8 cellular contexts compared by ENCODE assay signal in the genomic region with DNA sequence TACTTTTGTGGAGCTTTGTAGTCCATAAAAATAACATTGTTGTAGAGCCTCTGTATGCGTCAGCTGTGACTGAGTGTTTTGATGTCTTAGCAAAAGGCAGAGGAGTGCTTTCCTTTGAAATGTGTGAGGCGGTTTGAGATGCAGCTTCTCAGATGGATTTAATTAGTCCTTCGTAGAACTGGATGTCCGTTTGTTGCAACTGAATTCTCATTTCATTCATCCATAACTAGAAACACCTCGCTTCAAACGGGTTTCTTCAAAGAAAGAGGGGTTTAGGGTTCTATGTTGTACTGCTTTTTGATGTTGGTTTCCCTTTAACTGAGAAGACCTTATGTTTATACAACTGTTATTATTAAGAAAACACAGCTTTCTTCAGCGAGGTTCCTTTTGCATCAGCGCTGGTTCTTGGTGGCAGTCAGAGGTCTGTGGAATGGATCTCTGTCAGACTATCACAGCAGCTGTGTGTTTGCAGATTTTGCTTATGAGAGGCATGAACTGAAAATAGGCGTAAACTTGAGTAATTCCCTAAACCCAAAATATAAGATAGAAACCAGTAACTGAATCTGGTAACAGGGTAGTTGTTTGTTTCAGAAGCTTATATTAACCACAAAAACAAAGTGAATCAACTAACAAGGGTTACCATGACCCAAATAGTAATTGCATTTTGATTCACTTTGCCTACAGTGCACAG.
DNase-seq lines count a peak whose midpoint lies in the region.

No MANE protein-coding gene starts in this region.

- H3K4me3 Mint-ChIP-seq in activated naive CD8-positive, alpha-beta T cell, result peak overlapping the region; percentile 38
- no peak overlapping the region for H3K4me3 Mint-ChIP-seq in activated naive CD8-positive, alpha-beta T cell treated with anti-CD3 and anti-CD28 coated beads for 36 hours

- H3K36me3 Mint-ChIP-seq in activated naive CD8-positive, alpha-beta T cell, result peaks cover 9% of the 10 kb centered on the region
- peaks cover 6% of the 10 kb centered on the region for H3K36me3 Mint-ChIP-seq in activated naive CD8-positive, alpha-beta T cell treated with anti-CD3 and anti-CD28 coated beads for 36 hours

- H3K27me3 Mint-ChIP-seq in activated naive CD8-positive, alpha-beta T cell, result no peaks in the 10 kb centered on the region
- no peaks in the 10 kb centered on the region for H3K27me3 Mint-ChIP-seq in activated naive CD8-positive, alpha-beta T cell treated with anti-CD3 and anti-CD28 coated beads for 36 hours

- no peaks in the 10 kb centered on the region for H3K9me3 ChIP-seq in MG63

- no peaks in the 10 kb centered on the region for H3K36me3 ChIP-seq in MG63

- H3K9me3 Mint-ChIP-seq in activated naive CD8-positive, alpha-beta T cell (ENCODE audit: low read depth), result no peaks in the 10 kb centered on the region
- H3K9me3 Mint-ChIP-seq in activated naive CD8-positive, alpha-beta T cell treated with anti-CD3 and anti-CD28 coated beads for 36 hours, result no peaks in the 10 kb centered on the region

- peak overlapping the region; percentile 3; the same call in 1 of the 2 replicates for H3K4me3 ChIP-seq in MG63

- H3K4me1 Mint-ChIP-seq in activated naive CD8-positive, alpha-beta T cell (ENCODE audit: low read depth), result peaks cover 26% of the 10 kb centered on the region
- H3K4me1 Mint-ChIP-seq in activated naive CD8-positive, alpha-beta T cell treated with anti-CD3 and anti-CD28 coated beads for 36 hours, result peaks cover 22% of the 10 kb centered on the region

- no peaks in the 10 kb centered on the region for H3K27me3 ChIP-seq in MG63

- peak overlapping the region; percentile 24 for H3K27ac Mint-ChIP-seq in activated naive CD8-positive, alpha-beta T cell
- H3K27ac Mint-ChIP-seq in activated naive CD8-positive, alpha-beta T cell treated with anti-CD3 and anti-CD28 coated beads for 36 hours, result no peak overlapping the region

- no peak for DNase-seq in activated naive CD8-positive, alpha-beta T cell treated with anti-CD3 and anti-CD28 coated beads for 36 hours
- DNase-seq in H4 (ENCODE audit: low spot score), result peak; percentile 29
- DNase-seq in MG63, result peak; percentile 37
- DNase-seq in fibroblast of peridontal ligament (ENCODE audit: extremely low read depth), result peak; percentile 94
- no peak for DNase-seq in GDM1 (lab: John Stamatoyannopoulos, UW)
- no peak for DNase-seq in HUDEP-2 (lab: John Stamatoyannopoulos, UW; ENCODE audit: unreplicated experiment in 76 of 76)
- DNase-seq in NCI-H2171 (lab: John Stamatoyannopoulos, UW), result no peak

Comparison
In these comparisons a context has a peak if more than half of its experiments do, and no peak if none do; other contexts are left out.
1. DNase-seq: peak in H4 (single experiment), MG63 (single experiment) and fibroblast of peridontal ligament (single experiment); none in activated naive CD8-positive, alpha-beta T cell treated with anti-CD3 and anti-CD28 coated beads for 36 hours (single experiment), GDM1 (single experiment), HUDEP-2 (0 of 76) and NCI-H2171 (single experiment).